ENCODE assay signal across 16 cellular contexts in genomic region chr5:112475747-112476435, GRCh38. TPM values are rescaled to one million over a fixed set of nuclear protein-coding genes. Genes with fewer than 3 reads are reported as not detected.
DNase-seq lines count a peak whose midpoint lies in the region; ATAC-seq and TF ChIP-seq lines count a peak whose summit lies in the region.
"Had no signal": no experiment of that assay in that cellular context is flagged by ENCODE, and none has a peak within 500 bp of the region (broad histone marks: within the 10 kb centered on the region; RNA-seq: fewer than 3 reads in every experiment).

No MANE protein-coding gene starts in this region.

- no peaks in the 10 kb centered on the region for H3K27me3 ChIP-seq in tibial nerve
- H3K27me3 ChIP-seq in esophagus squamous epithelium, result no peaks in the 10 kb centered on the region
- H3K27me3 ChIP-seq: gastroesophageal sphincter, ovary had no signal

- intact Hi-C loops in left ventricle myocardium superior (cut with micrococcal nuclease) (no loop called here), esophagus squamous epithelium (cut with DNase I) (no loop called here)

- H3K4me1 ChIP-seq in tibial nerve (peaks cover 0 to 5% (median 0%) of the 10 kb centered on the region in 4 donors), esophagus squamous epithelium (peaks cover 0 to 19% (median 0%) of the 10 kb centered on the region in 3 donors)
- H3K4me1 ChIP-seq: gastroesophageal sphincter, lower lobe of right lung had no signal

- ATAC-seq in left ventricle myocardium superior, result peak; percentile 77
- ATAC-seq in HG03342 (IDR thresholded peaks at IDR 0.05; ENCODE audit: unreplicated experiment), result no peak
- ATAC-seq: gastroesophageal sphincter, lower lobe of right lung had no signal

- WGBS in tibial nerve, 2 donors, result 41% methylated on average over 3 of the region's 3 CpGs
- WGBS in esophagus squamous epithelium, 2 donors, result 50 to 69% methylated on average over 3 of the region's 3 CpGs

- no peaks in the 10 kb centered on the region for H3K9me3 ChIP-seq in tibial nerve
- no peaks in the 10 kb centered on the region for H3K9me3 ChIP-seq in esophagus squamous epithelium
- H3K9me3 ChIP-seq: gastroesophageal sphincter, lower lobe of right lung, ovary had no signal

- no peak for TF ChIP-seq RAD21 in Ishikawa (IDR thresholded peaks at IDR 0.05; ENCODE audit: low read depth)

- peak; percentile 69 for DNase-seq in astrocyte of the hippocampus (ENCODE audit: low read depth, low spot score)
- no peak for DNase-seq in left ventricle myocardium superior
- DNase-seq in retina, result peak; percentile 38
- DNase-seq in tibial nerve (ENCODE audit: low spot score in 2 of 2), result no peak
- no peak for DNase-seq in DMS79 (lab: John Stamatoyannopoulos, UW)
- DNase-seq in esophagus squamous epithelium (lab: John Stamatoyannopoulos, UW), result no peak
- DNase-seq: activated CD4-positive, alpha-beta T cell treated with anti-CD3 and anti-CD28 coated beads, Interleukin-2, amount 50 U/mL, for 4 hours; activated naive CD4-positive, alpha-beta T cell treated with Interleukin-2 at 50 U/mL for 16 hours; GF-D8; lower lobe of right lung; ovary; stimulated activated CD4-positive, alpha-beta T cell treated with anti-CD3 and anti-CD28 coated beads, Interleukin-2, amount 100 ng/mL, for 48 hours; T-helper 2 cell had no signal

- TF ChIP-seq EP300 in Ishikawa (IDR thresholded peaks at IDR 0.05; ENCODE audit: borderline replicate concordance) (no peak), tibial nerve (IDR thresholded peaks at IDR 0.05) (no peak)

- H3K4me3 ChIP-seq in tibial nerve (no peak overlapping the region), esophagus squamous epithelium (no peak overlapping the region)
- H3K4me3 ChIP-seq: gastroesophageal sphincter, lower lobe of right lung, ovary had no signal

- H3K36me3 ChIP-seq in tibial nerve, result no peaks in the 10 kb centered on the region
- H3K36me3 ChIP-seq in esophagus squamous epithelium, result no peaks in the 10 kb centered on the region
- H3K36me3 ChIP-seq: gastroesophageal sphincter, lower lobe of right lung, ovary had no signal

- TF ChIP-seq POLR2A in tibial nerve (IDR thresholded peaks at IDR 0.05), result no peak
- no peak for TF ChIP-seq POLR2A in esophagus squamous epithelium (IDR thresholded peaks at IDR 0.05)

- no peak for TF ChIP-seq CTCF in tibial nerve (IDR thresholded peaks at IDR 0.05)
- TF ChIP-seq CTCF in esophagus squamous epithelium (IDR thresholded peaks at IDR 0.05), result no peak

- H3K27ac ChIP-seq in tibial nerve (no peak overlapping the region), esophagus squamous epithelium (no peak overlapping the region)
- H3K27ac ChIP-seq: gastroesophageal sphincter, lower lobe of right lung, ovary had no signal

TF ChIP-seq in Ishikawa, 13 proteins besides CTCF, POLR2A, EP300 and RAD21:
- TF ChIP-seq CREB1 (IDR thresholded peaks at IDR 0.05; ENCODE audit: low read depth), result no peak
- no peak for TF ChIP-seq TCF12 (IDR thresholded peaks at IDR 0.05; ENCODE audit: low read depth)
- TF ChIP-seq TAF1 (IDR thresholded peaks at IDR 0.05; ENCODE audit: low read depth), result no peak
- no peak for TF ChIP-seq YY1 (IDR thresholded peaks at IDR 0.05; ENCODE audit: low read depth)
- peak; percentile 42 for TF ChIP-seq NFIC (IDR thresholded peaks at IDR 0.05)
- TF ChIP-seq, protein P1, sequence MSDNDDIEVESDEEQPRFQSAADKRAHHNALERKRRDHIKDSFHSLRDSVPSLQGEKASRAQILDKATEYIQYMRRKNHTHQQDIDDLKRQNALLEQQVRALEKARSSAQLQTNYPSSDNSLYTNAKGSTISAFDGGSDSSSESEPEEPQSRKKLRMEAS (IDR thresholded peaks at IDR 0.05), result no peak
- TF ChIP-seq EGR1 (IDR thresholded peaks at IDR 0.05), result no peak
- TF ChIP-seq CEBPB (IDR thresholded peaks at IDR 0.05), result no peak
- no peak for TF ChIP-seq FOXM1 (IDR thresholded peaks at IDR 0.05; ENCODE audit: borderline replicate concordance, low read depth)
- TF ChIP-seq TEAD4 (IDR thresholded peaks at IDR 0.05), result peak; percentile 67
- TF ChIP-seq, protein P2, sequence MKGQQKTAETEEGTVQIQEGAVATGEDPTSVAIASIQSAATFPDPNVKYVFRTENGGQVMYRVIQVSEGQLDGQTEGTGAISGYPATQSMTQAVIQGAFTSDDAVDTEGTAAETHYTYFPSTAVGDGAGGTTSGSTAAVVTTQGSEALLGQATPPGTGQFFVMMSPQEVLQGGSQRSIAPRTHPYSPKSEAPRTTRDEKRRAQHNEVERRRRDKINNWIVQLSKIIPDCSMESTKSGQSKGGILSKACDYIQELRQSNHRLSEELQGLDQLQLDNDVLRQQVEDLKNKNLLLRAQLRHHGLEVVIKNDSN (IDR thresholded peaks at IDR 0.05), result no peak
- TF ChIP-seq REST (IDR thresholded peaks at IDR 0.05; ENCODE audit: low read depth), result no peak
- no peak for TF ChIP-seq ZBTB7A (IDR thresholded peaks at IDR 0.05; ENCODE audit: low read depth)

RNA-seq across cellular contexts. Expression of gene EPB41L4A, which starts 56.8 kb away (rescaled TPM):
- 18.6 TPM for total RNA-seq in left ventricle myocardium superior
- 10 to 100 TPM; 10.6 to 38.1 (median 14.4) TPM for total RNA-seq in tibial nerve
- total RNA-seq in esophagus squamous epithelium, result 10 to 100 TPM; 18.9 to 25.9 (median 20.7) TPM

Comparison
In these comparisons a context has a peak if more than half of its experiments do, and no peak if none do; other contexts are left out.
1. DNase-seq: peak in astrocyte of the hippocampus (single experiment) and retina (single experiment); none in left ventricle myocardium superior (single experiment), tibial nerve (0 of 2), DMS79 (single experiment) and esophagus squamous epithelium (single experiment).